14 cellular contexts compared by ENCODE assay signal in the genomic region with DNA sequence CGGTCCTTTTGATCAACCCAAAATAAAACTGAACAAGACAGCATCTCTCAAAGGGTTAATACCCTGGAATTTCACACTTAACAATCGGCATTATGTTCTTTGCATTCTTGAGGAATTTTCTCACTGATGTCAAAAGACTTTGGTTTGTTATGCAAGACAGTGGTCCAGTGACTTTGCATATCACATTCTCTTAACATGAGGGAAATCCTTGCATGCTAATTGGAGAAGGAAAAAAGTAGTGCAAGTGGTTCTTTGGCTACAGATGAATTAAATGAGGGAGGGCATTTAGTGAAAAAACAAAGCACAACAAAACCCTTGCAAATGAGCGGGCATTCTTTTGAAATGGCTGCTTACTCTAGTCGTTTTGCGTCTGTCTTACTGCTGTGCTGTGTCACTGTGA.
DNase-seq lines count a peak whose midpoint lies in the region; ATAC-seq, FAIRE-seq and TF ChIP-seq lines count a peak whose summit lies in the region.
"Had no signal": no experiment of that assay in that cellular context is flagged by ENCODE, and none has a peak within 500 bp of the region (broad histone marks: within the 10 kb centered on the region; RNA-seq: fewer than 3 reads in every experiment).

No MANE protein-coding gene starts in this region.

- DNase-seq in MCF 10A (ENCODE audit: unreplicated experiment) (peak; percentile 84), breast epithelium (ENCODE audit: low spot score in 2 of 2) (no peak), cardiac fibroblast (ENCODE audit: low read depth in 2 of 2) (peak; percentile 61 to 74), left lung (no peak), urothelium cell line (ENCODE audit: low spot score) (peak; percentile 64), adrenal gland (no peak), NCI-H526 (lab: John Stamatoyannopoulos, UW) (no peak)
- DNase-seq: 8988T; activated T-cell treated with anti-CD3 and anti-CD28 coated beads, Interleukin-2, amount 50 U/mL, for 1 hour; naive B cell; NCI-H2171 treated with DMSO at 0.1 percent for 48 hours had no signal

- H3K36me3 ChIP-seq in breast epithelium: no peaks in the 10 kb centered on the region
- H3K36me3 ChIP-seq in left lung: no peaks in the 10 kb centered on the region
- H3K36me3 ChIP-seq in adrenal gland (replicated peaks in 1 of 2): no peaks in the 10 kb centered on the region

- TF ChIP-seq CTCF in MCF 10A (IDR thresholded peaks at IDR 0.05; ENCODE audit: unreplicated experiment) (no peak), breast epithelium (IDR thresholded peaks at IDR 0.05) (no peak), cardiac fibroblast (IDR thresholded peaks at IDR 0.05; ENCODE audit: low read depth, low read length) (no peak), left lung (IDR thresholded peaks at IDR 0.05) (no peak), adrenal gland (IDR thresholded peaks at IDR 0.05) (no peak)

- no peaks in the 10 kb centered on the region for H3K36me3 Mint-ChIP-seq in MCF 10A (ENCODE audit: insufficient read depth, unreplicated experiment)
- H3K36me3 Mint-ChIP-seq: naive B cell had no signal

- H3K9me3 Mint-ChIP-seq in MCF 10A (ENCODE audit: unreplicated experiment): no peaks in the 10 kb centered on the region
- H3K9me3 Mint-ChIP-seq: T-helper 1 cell treated with Interleukin-12 subunit alpha and Interleukin-12 subunit beta and Interleukin-4 antibody, amounts not matched to agents 30 μg/mL and 1 μg/mL, for 36 hours had no signal

- no peaks in the 10 kb centered on the region for H3K9me3 ChIP-seq in breast epithelium
- H3K9me3 ChIP-seq in left lung: no peaks in the 10 kb centered on the region
- H3K9me3 ChIP-seq in adrenal gland (replicated peaks in 1 of 3): no peaks in the 10 kb centered on the region

- peak; percentile 31 for ATAC-seq in left lung
- ATAC-seq in HG03354 (IDR thresholded peaks at IDR 0.05; ENCODE audit: poor library complexity, severe bottlenecking, unreplicated experiment): no peak

- peaks cover 39% of the 10 kb centered on the region for H3K4me1 Mint-ChIP-seq in MCF 10A (ENCODE audit: insufficient read depth, unreplicated experiment)
- H3K4me1 Mint-ChIP-seq: naive B cell had no signal

- no peaks in the 10 kb centered on the region for H3K27me3 Mint-ChIP-seq in MCF 10A (ENCODE audit: insufficient read depth, unreplicated experiment)

- no peak overlapping the region for H3K4me3 ChIP-seq in breast epithelium
- no peak overlapping the region for H3K4me3 ChIP-seq in cardiac fibroblast (replicated peaks in 1 of 2; ENCODE audit: low read depth in 2 of 2, low read length in 2 of 2)
- no peak overlapping the region for H3K4me3 ChIP-seq in left lung
- H3K4me3 ChIP-seq in adrenal gland: no peak overlapping the region

- H3K27ac ChIP-seq in breast epithelium (no peak overlapping the region), left lung (no peak overlapping the region), adrenal gland (no peak overlapping the region)

- H3K27me3 ChIP-seq in breast epithelium (no peaks in the 10 kb centered on the region), left lung (no peaks in the 10 kb centered on the region), adrenal gland (no peaks in the 10 kb centered on the region)

- TF ChIP-seq POLR2A in breast epithelium (IDR thresholded peaks at IDR 0.05) (no peak), adrenal gland (IDR thresholded peaks at IDR 0.05) (no peak)

- intact Hi-C loops in MCF 10A (cut with micrococcal nuclease) (no loop called here), breast epithelium (cut with DNase I; ENCODE audit: low total_unique reads) (no loop called here), left lung (cut with DNase I) (no loop called here), adrenal gland (cut with DNase I) (loop anchor here in 1 of 2 donors (10.0 kb wide), 1 partner anchor 212 kb away; no protein-coding TSS in a partner anchor)

- FAIRE-seq in urothelium cell line (lab: Jason Lieb, UNC): peak; percentile 32
- FAIRE-seq: GM12892 had no signal

- no peak overlapping the region for H3K4me3 Mint-ChIP-seq in MCF 10A (ENCODE audit: unreplicated experiment)
- H3K4me3 Mint-ChIP-seq: naive B cell; T-helper 1 cell treated with Interleukin-12 subunit alpha and Interleukin-12 subunit beta and Interleukin-4 antibody, amounts not matched to agents 30 μg/mL and 1 μg/mL, for 36 hours had no signal

- WGBS in adrenal gland, 4 donors: 76 to 80% (median 79%) methylated on average over 5 of the region's 5 CpGs

- BruUV-seq in MCF 10A (replicated peaks; lab: Mats Ljungman, UMichigan): no TSS peak

- POLR2A ChIA-PET in MCF 10A (lab: Yijun Ruan, JAX): interaction anchor here (1.3 kb wide), 2 partner anchors 8 to 65 kb away, joined by 3 read pairs; no protein-coding TSS in a partner anchor

- CTCF ChIA-PET in MCF 10A (lab: Yijun Ruan, JAX): no interaction called here

- no peaks in the 10 kb centered on the region for H3K4me1 ChIP-seq in breast epithelium
- peaks cover 25 to 45% of the 10 kb centered on the region in 2 donors for H3K4me1 ChIP-seq in left lung
- peaks cover 15 to 48% of the 10 kb centered on the region in 2 donors for H3K4me1 ChIP-seq in adrenal gland (replicated peaks in 1 of 2)

- H3K27ac Mint-ChIP-seq in MCF 10A (ENCODE audit: low read depth, unreplicated experiment): peak overlapping the region; percentile 46
- H3K27ac Mint-ChIP-seq: naive B cell; T-helper 1 cell treated with Interleukin-12 subunit alpha and Interleukin-12 subunit beta and Interleukin-4 antibody, amounts not matched to agents 30 μg/mL and 1 μg/mL, for 36 hours had no signal

Comparison
In these comparisons a context has a peak if more than half of its experiments do, and no peak if none do; other contexts are left out.
1. DNase-seq: peak in MCF 10A (single experiment), cardiac fibroblast (2 of 2) and urothelium cell line (single experiment); none in breast epithelium (0 of 2), left lung (0 of 2), adrenal gland (0 of 7) and NCI-H526 (0 of 2).